In the genomic region with DNA sequence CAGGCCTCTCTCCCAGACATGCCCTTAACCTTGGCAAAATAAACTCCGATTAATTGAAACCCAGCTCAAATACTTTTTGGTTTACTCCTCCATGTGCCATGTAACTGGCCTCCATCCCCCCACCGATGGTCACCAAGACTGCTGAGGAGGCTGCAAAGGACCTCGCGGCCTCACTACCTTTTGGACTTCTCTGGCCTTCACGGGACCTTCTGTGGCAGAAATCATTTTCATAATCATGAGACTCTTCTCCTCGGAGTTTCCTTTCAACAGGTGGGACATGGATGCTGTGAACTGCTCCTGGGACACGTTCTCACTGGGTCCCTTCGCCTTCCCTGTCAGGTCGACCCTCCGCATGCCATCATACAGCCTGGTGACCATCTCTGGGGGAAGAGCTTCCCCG, we compare ENCODE assay signal across 26 cellular contexts.
"Had no signal": no experiment of that assay in that cellular context is flagged by ENCODE, and none has a peak within 500 bp of the region (broad histone marks: within the 10 kb centered on the region; RNA-seq: fewer than 3 reads in every experiment).

No MANE protein-coding gene starts in this region.

- H3K4me1 Mint-ChIP-seq: activated naive CD8-positive, alpha-beta T cell treated with anti-CD3 and anti-CD28 coated beads for 36 hours had no signal

- H3K4me1 ChIP-seq: SJCRH30 had no signal

- H3K4me3 Mint-ChIP-seq: activated naive CD4-positive, alpha-beta T cell treated with anti-CD3 and anti-CD28 coated beads for 36 hours; activated naive CD8-positive, alpha-beta T cell treated with anti-CD3 and anti-CD28 coated beads for 36 hours had no signal

- H3K9me3 ChIP-seq: MG63, SJCRH30 had no signal

- H3K27me3 ChIP-seq: brain microvascular endothelial cell, cardiac muscle cell, MG63, SJCRH30 had no signal

- DNase-seq: activated CD4-positive, alpha-beta T cell treated with anti-CD3 and anti-CD28 coated beads for 48 hours; activated CD4-positive, alpha-beta T cell treated with anti-CD3 and anti-CD28 coated beads, Interleukin-2, amount 50 U/mL, for 48 hours; activated effector memory CD4-positive, alpha-beta T cell treated with anti-CD3 and anti-CD28 coated beads, Interleukin-2, amount 50 U/mL, for 16 hours; activated naive CD4-positive, alpha-beta T cell treated with anti-CD3 and anti-CD28 coated beads for 36 hours; activated naive CD8-positive, alpha-beta T cell treated with anti-CD3 and anti-CD28 coated beads for 36 hours; activated T-cell treated with anti-CD3 and anti-CD28 coated beads, Interleukin-2, amount 50 U/mL, for 1 hour; brain microvascular endothelial cell; MG63; MV-4-11; NCI-H1092 treated with DMSO at 0.1 percent for 48 hours; NCI-H1436; NCI-H1694 treated with DMSO at 0.1 percent for 48 hours; NCI-H2081; NCI-H510A treated with DMSO at 0.1 percent for 48 hours; NCI-H69; NK-92 treated with Interleukin-12 subunit alpha and Interleukin-12 subunit beta, amount 100 ng/mL, for 24 hours; OCI-M1; Right ventricle myocardium superior; RPMI8226; SJCRH30; SW 1271 had no signal

- H3K27ac ChIP-seq: brain microvascular endothelial cell, cardiac muscle cell, KMS-11, SJCRH30 had no signal

- H3K27ac Mint-ChIP-seq: activated naive CD4-positive, alpha-beta T cell treated with anti-CD3 and anti-CD28 coated beads for 36 hours; activated naive CD8-positive, alpha-beta T cell treated with anti-CD3 and anti-CD28 coated beads for 36 hours had no signal

- ATAC-seq: activated CD4-positive, CD25-positive, alpha-beta regulatory T cell treated with anti-CD3 and anti-CD28 coated beads, Interleukin-2, amount 50 U/mL, for 24 hours; Panc1; SK-N-SH treated with all-trans-retinoic acid at 6 μM for 48 hours had no signal

- H3K27me3 Mint-ChIP-seq: activated naive CD8-positive, alpha-beta T cell treated with anti-CD3 and anti-CD28 coated beads for 36 hours had no signal

- H3K4me3 ChIP-seq: cardiac muscle cell, MG63, SJCRH30 had no signal
